8 cellular contexts compared by ENCODE assay signal in genomic region chr14:91835197-91835919, GRCh38. TPM values are rescaled to one million over a fixed set of nuclear protein-coding genes. Genes with fewer than 3 reads are reported as not detected.
DNase-seq lines count a peak whose midpoint lies in the region; ATAC-seq and TF ChIP-seq lines count a peak whose summit lies in the region.

No MANE protein-coding gene starts in this region.

- peak overlapping the region; percentile 61; the same call in 1 of the 2 replicates for H3K9ac ChIP-seq in iPS-20b (ENCODE audit: low read depth, low read length)

- H3K4me3 ChIP-seq in iPS-20b (ENCODE audit: low read length) (peak overlapping the region; percentile 68), thymus (ENCODE audit: low read length) (peak overlapping the region; percentile 59)

- 2% methylated on average over 19 of the region's 19 CpGs for WGBS in thymus

- H3K4me1 ChIP-seq in iPS-20b (ENCODE audit: insufficient read depth, low read length): peaks cover 23% of the 10 kb centered on the region; the same call in 1 of the 2 replicates
- H3K4me1 ChIP-seq in thymus (ENCODE audit: control insufficient read depth, insufficient read depth, low read length): peaks cover 13% of the 10 kb centered on the region

- peak overlapping the region; percentile 99 for H3K27ac ChIP-seq in VCaP
- no peak overlapping the region for H3K27ac ChIP-seq in iPS-20b (ENCODE audit: low read length)
- H3K27ac ChIP-seq in thymus (ENCODE audit: low read depth): peak overlapping the region; percentile 44

- H3K9me3 ChIP-seq in iPS-20b (ENCODE audit: insufficient read depth, low read depth, low read length) (no peaks in the 10 kb centered on the region), thymus (ENCODE audit: control insufficient read depth) (no peaks in the 10 kb centered on the region)

- no peaks in the 10 kb centered on the region for H3K36me3 ChIP-seq in iPS-20b (ENCODE audit: insufficient read depth, low read depth, low read length)
- H3K36me3 ChIP-seq in thymus (ENCODE audit: control insufficient read depth, insufficient read depth): no peaks in the 10 kb centered on the region

- peaks cover 37% of the 10 kb centered on the region for H3K27me3 ChIP-seq in iPS-20b (ENCODE audit: insufficient read depth, low read length)
- H3K27me3 ChIP-seq in thymus (ENCODE audit: control insufficient read depth, insufficient read depth): peaks cover 32% of the 10 kb centered on the region

- no peak for TF ChIP-seq CTCF in VCaP (conservative IDR thresholded peaks at IDR 0.05)

- ATAC-seq in GM18502 (IDR thresholded peaks at IDR 0.05; ENCODE audit: poor library complexity, unreplicated experiment): peak; percentile 24
- ATAC-seq in HG02571 (IDR thresholded peaks at IDR 0.05; ENCODE audit: unreplicated experiment): peak; percentile 19
- no peak for ATAC-seq in left lobe of liver

- DNase-seq in 8988T (no peak), H4 (ENCODE audit: low spot score) (no peak), left lobe of liver (ENCODE audit: low spot score) (no peak)

RNA-seq across cellular contexts. Expression of gene TC2N, which starts 32.0 kb away (rescaled TPM):
- 23.9 TPM for polyA plus RNA-seq in thymus
- total RNA-seq in H4 (2014; rRNA removed; shearing (Covaris generic)): 2.4 and 3.1 TPM in 2 replicates
- total RNA-seq in left lobe of liver: 1.5 TPM
